Comparison of ENCODE assay signal across 10 cellular contexts in the genomic region with DNA sequence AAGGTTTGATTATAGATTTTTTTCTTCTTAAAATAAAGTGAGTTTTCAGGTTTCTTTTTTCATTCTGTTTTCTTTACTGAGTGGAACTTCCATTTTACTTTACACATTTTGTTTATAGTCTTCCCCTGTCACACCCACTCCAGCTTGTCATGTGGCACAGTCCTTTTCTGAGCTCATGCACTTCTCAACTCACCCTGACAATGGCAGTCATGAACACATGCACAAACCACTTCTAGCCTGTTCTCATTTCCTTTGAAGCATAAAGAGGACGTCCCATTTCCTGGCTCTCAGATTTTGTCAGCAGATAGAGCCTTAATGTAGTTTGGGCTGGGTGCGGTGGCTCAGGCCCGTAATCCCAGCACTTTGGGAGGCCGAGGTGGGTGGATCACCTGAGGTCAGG.
DNase-seq lines count a peak whose midpoint lies in the region; ATAC-seq and TF ChIP-seq lines count a peak whose summit lies in the region.
"Had no signal": no experiment of that assay in that cellular context is flagged by ENCODE, and none has a peak within 500 bp of the region (broad histone marks: within the 10 kb centered on the region; RNA-seq: fewer than 3 reads in every experiment).

No MANE protein-coding gene starts in this region.

- peaks cover 4% of the 10 kb centered on the region for H3K9me3 Mint-ChIP-seq in activated naive CD4-positive, alpha-beta T cell treated with anti-CD3 and anti-CD28 coated beads for 36 hours
- H3K9me3 Mint-ChIP-seq in activated CD8-positive, alpha-beta T cell treated with anti-CD3 and anti-CD28 coated beads for 36 hours, result peaks cover 4% of the 10 kb centered on the region

- H3K4me3 Mint-ChIP-seq in activated naive CD4-positive, alpha-beta T cell treated with anti-CD3 and anti-CD28 coated beads for 36 hours, result no peak overlapping the region
- no peak overlapping the region for H3K4me3 Mint-ChIP-seq in activated CD8-positive, alpha-beta T cell treated with anti-CD3 and anti-CD28 coated beads for 36 hours

- H3K4me1 Mint-ChIP-seq in activated naive CD4-positive, alpha-beta T cell treated with anti-CD3 and anti-CD28 coated beads for 36 hours (ENCODE audit: low read depth), result peaks cover 5% of the 10 kb centered on the region
- H3K4me1 Mint-ChIP-seq in activated CD8-positive, alpha-beta T cell treated with anti-CD3 and anti-CD28 coated beads for 36 hours (ENCODE audit: low read depth), result peaks cover 6% of the 10 kb centered on the region

- H3K27ac Mint-ChIP-seq in activated naive CD4-positive, alpha-beta T cell treated with anti-CD3 and anti-CD28 coated beads for 36 hours, result no peak overlapping the region
- H3K27ac Mint-ChIP-seq in activated CD8-positive, alpha-beta T cell treated with anti-CD3 and anti-CD28 coated beads for 36 hours, result no peak overlapping the region

- peak; percentile 75 for DNase-seq in activated naive CD4-positive, alpha-beta T cell treated with anti-CD3 and anti-CD28 coated beads for 36 hours
- DNase-seq in activated naive CD4-positive, alpha-beta T cell treated with anti-CD3 and anti-CD28 coated beads, Interleukin-2, amount 50 U/mL, for 16 hours, result no peak
- peak; percentile 75 for DNase-seq in activated CD8-positive, alpha-beta T cell treated with anti-CD3 and anti-CD28 coated beads for 36 hours
- peak in 5 of 6 experiments; percentile 50 to 86 (median 81) for DNase-seq in stimulated activated naive CD4-positive, alpha-beta T cell (lab: John Stamatoyannopoulos, UW)
- no peak for DNase-seq in NCI-H1930 (lab: John Stamatoyannopoulos, UW)
- no peak for DNase-seq in DMS 273 treated with DMSO at 0.1 percent for 48 hours (lab: John Stamatoyannopoulos, UW)
- DNase-seq in nucleus accumbens (lab: John Stamatoyannopoulos, UW), result no peak
- DNase-seq: EL, NCI-H187 treated with DMSO at 0.1 percent for 48 hours had no signal

- no peak for TF ChIP-seq CTCF in activated CD8-positive, alpha-beta T cell treated with anti-CD3 and anti-CD28 coated beads for 36 hours (IDR thresholded peaks at IDR 0.05)

- ATAC-seq in HG03520 (IDR thresholded peaks at IDR 0.05; ENCODE audit: unreplicated experiment), result peak; percentile 53
- ATAC-seq in activated CD8-positive, alpha-beta T cell treated with anti-CD3 and anti-CD28 coated beads for 36 hours, result peak; percentile 83

- POLR2A ChIA-PET in activated CD8-positive, alpha-beta T cell treated with anti-CD3 and anti-CD28 coated beads for 36 hours (lab: Charles Lee), result interaction anchor here (1.3 to 2.3 kb wide), 5 partner anchors 9 to 235 kb away, joined by 3 to 12 read pairs (median 5); a partner anchor contains a TSS

- CTCF ChIA-PET in activated naive CD4-positive, alpha-beta T cell treated with anti-CD3 and anti-CD28 coated beads for 36 hours (lab: Charles Lee), result interaction anchor here (1.0 to 3.0 kb wide), 5 partner anchors 17 to 240 kb away, joined by 3 to 11 read pairs (median 5); a partner anchor contains a TSS
- CTCF ChIA-PET in activated CD8-positive, alpha-beta T cell treated with anti-CD3 and anti-CD28 coated beads for 36 hours (lab: Charles Lee), result interaction anchor here (0.8 to 2.6 kb wide), 6 partner anchors 13 to 240 kb away, joined by 4 to 16 read pairs (median 7); no protein-coding TSS in a partner anchor

- intact Hi-C loops in activated naive CD4-positive, alpha-beta T cell treated with anti-CD3 and anti-CD28 coated beads for 36 hours (cut with micrococcal nuclease), result loop anchor here (1.0 to 10.0 kb wide), 4 partner anchors 18 to 311 kb away; a partner anchor contains a TSS
- intact Hi-C loops in activated CD8-positive, alpha-beta T cell treated with anti-CD3 and anti-CD28 coated beads for 36 hours (cut with micrococcal nuclease), result no loop called here

- H3K36me3 Mint-ChIP-seq in activated naive CD4-positive, alpha-beta T cell treated with anti-CD3 and anti-CD28 coated beads for 36 hours (ENCODE audit: low read depth), result peaks cover 2% of the 10 kb centered on the region
- no peaks in the 10 kb centered on the region for H3K36me3 Mint-ChIP-seq in activated CD8-positive, alpha-beta T cell treated with anti-CD3 and anti-CD28 coated beads for 36 hours (ENCODE audit: low read depth)

- no peaks in the 10 kb centered on the region for H3K27me3 Mint-ChIP-seq in activated naive CD4-positive, alpha-beta T cell treated with anti-CD3 and anti-CD28 coated beads for 36 hours (ENCODE audit: low read depth)
- H3K27me3 Mint-ChIP-seq in activated CD8-positive, alpha-beta T cell treated with anti-CD3 and anti-CD28 coated beads for 36 hours, result no peaks in the 10 kb centered on the region

Comparison
In these comparisons a context has a peak if more than half of its experiments do, and no peak if none do; other contexts are left out.
1. DNase-seq: peak in activated naive CD4-positive, alpha-beta T cell treated with anti-CD3 and anti-CD28 coated beads for 36 hours (single experiment), activated CD8-positive, alpha-beta T cell treated with anti-CD3 and anti-CD28 coated beads for 36 hours (single experiment) and stimulated activated naive CD4-positive, alpha-beta T cell (5 of 6); none in activated naive CD4-positive, alpha-beta T cell treated with anti-CD3 and anti-CD28 coated beads, Interleukin-2, amount 50 U/mL, for 16 hours (single experiment), NCI-H1930 (0 of 2), DMS 273 treated with DMSO at 0.1 percent for 48 hours (single experiment) and nucleus accumbens (0 of 56).